Comparison of ENCODE assay signal across 33 cellular contexts in the genomic region with DNA sequence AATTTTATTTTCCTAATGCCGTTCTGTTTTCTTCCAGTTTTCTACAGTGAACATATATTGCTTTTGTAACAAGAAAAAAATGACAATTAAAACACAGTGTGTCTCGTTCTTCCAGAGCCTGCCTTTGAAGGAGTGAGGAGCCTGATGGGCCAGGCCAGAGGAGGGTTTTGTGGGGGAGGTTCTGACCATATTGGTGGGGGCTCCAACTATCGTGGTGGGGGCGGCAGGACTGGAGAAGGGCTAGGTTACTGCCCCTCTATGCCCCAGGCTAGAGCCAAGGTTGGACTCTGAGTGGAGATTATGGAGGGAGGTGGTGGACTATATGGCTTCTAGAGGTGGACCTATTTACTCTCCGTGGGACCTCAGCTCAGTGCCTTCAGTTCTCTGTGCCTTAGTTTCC.
"Had no signal": no experiment of that assay in that cellular context is flagged by ENCODE, and none has a peak within 500 bp of the region (broad histone marks: within the 10 kb centered on the region; RNA-seq: fewer than 3 reads in every experiment).

No MANE protein-coding gene starts in this region.

- ATAC-seq: activated CD8-positive, alpha-beta T cell treated with anti-CD3 and anti-CD28 coated beads for 36 hours; activated naive CD4-positive, alpha-beta T cell treated with anti-CD3 and anti-CD28 coated beads, Interleukin-2, amount 50 U/mL, for 72 hours; activated T-cell treated with anti-CD3 and anti-CD28 coated beads, Interleukin-2, amount 50 U/mL, for 4 hours; activated T-cell treated with anti-CD3 and anti-CD28 coated beads, Interleukin-2, amount 50 U/mL, for 72 hours; activated T-helper 17 cell treated with anti-CD3 and anti-CD28 coated beads, Interleukin-2, amount 50 U/mL, for 72 hours; body of pancreas had no signal

- FAIRE-seq: astrocyte, TTC549 had no signal

- H3K36me3 ChIP-seq: adrenal gland, brain microvascular endothelial cell, breast epithelium had no signal

- H3K4me3 ChIP-seq: adrenal gland, body of pancreas, breast epithelium had no signal

- H3K27me3 ChIP-seq: adrenal gland, body of pancreas had no signal

- H3K9me3 ChIP-seq: adrenal gland, body of pancreas had no signal

- DNase-seq: activated B cell treated with CpG ODN at 0.5 μM for 24 hours; activated CD4-positive, alpha-beta memory T cell treated with anti-CD3 and anti-CD28 coated beads for 36 hours; activated CD4-positive, alpha-beta T cell treated with anti-CD3 and anti-CD28 coated beads for 4 hours; activated CD4-positive, alpha-beta T cell treated with anti-CD3 and anti-CD28 coated beads, Interleukin-2, amount 10 ng/mL, durations not matched to agents 24 days and 14 days; activated CD4-positive, alpha-beta T cell treated with anti-CD3 and anti-CD28 coated beads, Interleukin-2, amount 50 U/mL, for 1 hour; activated CD4-positive, alpha-beta T cell treated with anti-CD3 and anti-CD28 coated beads, Interleukin-2, amount 50 U/mL, for 4 hours; activated CD4-positive, CD25-positive, alpha-beta regulatory T cell treated with anti-CD3 and anti-CD28 coated beads, Interleukin-2, amount 50 U/mL, for 72 hours; activated CD8-positive, alpha-beta memory T cell treated with anti-CD3 and anti-CD28 coated beads, Interleukin-2, amount 50 U/mL, for 4 hours; activated CD8-positive, alpha-beta T cell treated with anti-CD3 and anti-CD28 coated beads for 36 hours; activated effector memory CD4-positive, alpha-beta T cell treated with anti-CD3 and anti-CD28 coated beads, Interleukin-2, amount 50 U/mL, for 16 hours; activated gamma-delta T cell treated with Interleukin-2 at 50 U/mL for 16 hours; activated naive CD4-positive, alpha-beta T cell; activated naive CD4-positive, alpha-beta T cell treated with anti-CD3 and anti-CD28 coated beads for 36 hours; activated naive CD4-positive, alpha-beta T cell treated with anti-CD3 and anti-CD28 coated beads, Interleukin-2, amount 50 U/mL, for 16 hours; activated naive CD8-positive, alpha-beta T cell treated with anti-CD3 and anti-CD28 coated beads for 36 hours; activated T-cell treated with anti-CD3 and anti-CD28 coated beads for 4 hours; activated T-cell treated with anti-CD3 and anti-CD28 coated beads, Interleukin-2, amount 50 U/mL, for 1 hour; activated T-cell treated with anti-CD3 and anti-CD28 coated beads, Interleukin-2, amount 50 U/mL, for 4 hours; activated T-cell treated with anti-CD3 and anti-CD28 coated beads, Interleukin-2, amount 50 U/mL, for 72 hours; adrenal gland; amniotic stem cell; body of pancreas; brain microvascular endothelial cell; central memory CD4-positive, alpha-beta T cell; T-helper 1 cell; T-helper 2 cell; T-helper 9 cell had no signal

- H3K4me1 ChIP-seq: adrenal gland, body of pancreas, breast epithelium had no signal

- H3K27ac ChIP-seq: adrenal gland, body of pancreas, brain microvascular endothelial cell, breast epithelium, VCaP had no signal
